ENCODE assay signal across 10 cellular contexts in genomic region chr6:151400473-151400872, GRCh38. TPM values are rescaled to one million over a fixed set of nuclear protein-coding genes. Genes with fewer than 3 reads are reported as not detected.
A peak's percentile ranks its signal among the peaks of the same experiment; 100 is the strongest.
DNase-seq lines count a peak whose midpoint lies in the region; ATAC-seq and TF ChIP-seq lines count a peak whose summit lies in the region.
"Had no signal": no experiment of that assay in that cellular context is flagged by ENCODE, and none has a peak within 500 bp of the region (broad histone marks: within the 10 kb centered on the region; RNA-seq: fewer than 3 reads in every experiment).

No MANE protein-coding gene starts in this region.

- no peak for TF ChIP-seq CTCF in activated CD8-positive, alpha-beta T cell treated with anti-CD3 and anti-CD28 coated beads for 36 hours (IDR thresholded peaks at IDR 0.05)

- H3K27ac ChIP-seq in trophoblast cell (ENCODE audit: low read depth, low read length) = no peak overlapping the region
- H3K27ac ChIP-seq: tibial nerve had no signal

- H3K14ac ChIP-seq in trophoblast cell (ENCODE audit: low read length) = no peak overlapping the region

- H2BK120ac ChIP-seq in trophoblast cell (ENCODE audit: insufficient read depth, low read length, poor library complexity) = no peak overlapping the region

- CTCF ChIA-PET in activated CD8-positive, alpha-beta T cell treated with anti-CD3 and anti-CD28 coated beads for 36 hours (lab: Charles Lee) = no interaction called here
- CTCF ChIA-PET in activated CD8-positive, alpha-beta T cell treated with anti-CD3 and anti-CD28 coated beads, Interleukin-2, amount 10 ng/mL, durations not matched to agents 7 days and 5 days (lab: Charles Lee) = no interaction called here

- H2AFZ ChIP-seq in trophoblast cell (ENCODE audit: insufficient read depth, low read length, poor library complexity) = no peak overlapping the region

- no peak for DNase-seq in activated CD8-positive, alpha-beta T cell treated with anti-CD3 and anti-CD28 coated beads for 36 hours
- DNase-seq in activated CD8-positive, alpha-beta T cell treated with anti-CD3 and anti-CD28 coated beads, Interleukin-2, amount 10 ng/mL, durations not matched to agents 7 days and 5 days = no peak
- DNase-seq in M059J (ENCODE audit: low read depth) (peak; percentile 81), trophoblast cell (peak; percentile 79 to 88), kidney glomerular epithelial cell (lab: John Stamatoyannopoulos, UW) (no peak), SKM-1 (lab: John Stamatoyannopoulos, UW; ENCODE audit: unreplicated experiment) (no peak)
- DNase-seq in central memory CD8-positive, alpha-beta T cell (ENCODE audit: low spot score in 2 of 2) = no peak
- DNase-seq: NCI-H446 had no signal

- peak; percentile 18 for ATAC-seq in activated CD8-positive, alpha-beta T cell treated with anti-CD3 and anti-CD28 coated beads for 36 hours
- no peak for ATAC-seq in activated CD8-positive, alpha-beta T cell treated with anti-CD3 and anti-CD28 coated beads, Interleukin-2, amount 10 ng/mL, durations not matched to agents 7 days and 5 days
- no peak for ATAC-seq in central memory CD8-positive, alpha-beta T cell (replicated peaks; ENCODE audit: extremely low read depth, poor library complexity, severe bottlenecking)
- ATAC-seq in HG03457 (IDR thresholded peaks at IDR 0.05; ENCODE audit: unreplicated experiment) = no peak

- H3K36me3 ChIP-seq in trophoblast cell (ENCODE audit: control insufficient read depth in 1 of 2, insufficient read depth in 2 of 2, low read length in 2 of 2) = peaks cover 11 to 12% of the 10 kb centered on the region in 2 experiments

- H3K4me1 ChIP-seq in trophoblast cell (ENCODE audit: control insufficient read depth in 1 of 2, insufficient read depth in 2 of 2, low read length in 2 of 2) = peaks cover 4 to 8% of the 10 kb centered on the region in 2 experiments

- H4K8ac ChIP-seq in trophoblast cell (ENCODE audit: low read depth, low read length) = no peak overlapping the region

- H2AK5ac ChIP-seq in trophoblast cell (ENCODE audit: low read length) = no peak overlapping the region

- no peak overlapping the region for H2BK5ac ChIP-seq in trophoblast cell (ENCODE audit: low read depth, low read length, poor library complexity)

- H3K27ac Mint-ChIP-seq in activated CD8-positive, alpha-beta T cell treated with anti-CD3 and anti-CD28 coated beads for 36 hours = peak overlapping the region; percentile 46
- no peak overlapping the region for H3K27ac Mint-ChIP-seq in activated CD8-positive, alpha-beta T cell treated with anti-CD3 and anti-CD28 coated beads, Interleukin-2, amount 10 ng/mL, durations not matched to agents 7 days and 5 days
- peak overlapping the region; percentile 68 for H3K27ac Mint-ChIP-seq in central memory CD8-positive, alpha-beta T cell (ENCODE audit: low read depth)

- no peaks in the 10 kb centered on the region for H3K27me3 Mint-ChIP-seq in activated CD8-positive, alpha-beta T cell treated with anti-CD3 and anti-CD28 coated beads for 36 hours
- no peaks in the 10 kb centered on the region for H3K27me3 Mint-ChIP-seq in activated CD8-positive, alpha-beta T cell treated with anti-CD3 and anti-CD28 coated beads, Interleukin-2, amount 10 ng/mL, durations not matched to agents 7 days and 5 days (ENCODE audit: low read depth)
- no peaks in the 10 kb centered on the region for H3K27me3 Mint-ChIP-seq in central memory CD8-positive, alpha-beta T cell

- no peak overlapping the region for H3K9ac ChIP-seq in trophoblast cell (ENCODE audit: low read length)

- H4K91ac ChIP-seq in trophoblast cell (ENCODE audit: low read depth, low read length) = no peak overlapping the region

- H3K9me3 Mint-ChIP-seq in activated CD8-positive, alpha-beta T cell treated with anti-CD3 and anti-CD28 coated beads for 36 hours = no peaks in the 10 kb centered on the region
- no peaks in the 10 kb centered on the region for H3K9me3 Mint-ChIP-seq in activated CD8-positive, alpha-beta T cell treated with anti-CD3 and anti-CD28 coated beads, Interleukin-2, amount 10 ng/mL, durations not matched to agents 7 days and 5 days (ENCODE audit: insufficient read depth)
- H3K9me3 Mint-ChIP-seq in central memory CD8-positive, alpha-beta T cell = no peaks in the 10 kb centered on the region

- H3K18ac ChIP-seq in trophoblast cell (ENCODE audit: low read length) = no peak overlapping the region

- no peak overlapping the region for H3K23ac ChIP-seq in trophoblast cell (ENCODE audit: low read length)

- no peaks in the 10 kb centered on the region for H3K27me3 ChIP-seq in trophoblast cell (ENCODE audit: insufficient read depth, low read length)
- H3K27me3 ChIP-seq: tibial nerve had no signal

- H2BK12ac ChIP-seq in trophoblast cell (ENCODE audit: low read length) = no peak overlapping the region

- no peak overlapping the region for H4K12ac ChIP-seq in trophoblast cell (ENCODE audit: low read depth, low read length)

- no peak overlapping the region for H3K4me3 ChIP-seq in trophoblast cell (ENCODE audit: low read depth, low read length)
- H3K4me3 ChIP-seq: tibial nerve had no signal

- no peaks in the 10 kb centered on the region for H3K9me3 ChIP-seq in trophoblast cell (ENCODE audit: insufficient read depth, low read depth, low read length)
- H3K9me3 ChIP-seq: tibial nerve had no signal

- POLR2A ChIA-PET in activated CD8-positive, alpha-beta T cell treated with anti-CD3 and anti-CD28 coated beads for 36 hours (lab: Charles Lee) = interaction anchor here (1.2 to 1.8 kb wide), 3 partner anchors 10 to 34 kb away, joined by 3 to 7 read pairs (median 5); no protein-coding TSS in a partner anchor
- POLR2A ChIA-PET in activated CD8-positive, alpha-beta T cell treated with anti-CD3 and anti-CD28 coated beads, Interleukin-2, amount 10 ng/mL, durations not matched to agents 7 days and 5 days (lab: Charles Lee) = interaction anchor here (1.1 kb wide), 1 partner anchor 10 kb away, joined by 4 read pairs; no protein-coding TSS in a partner anchor

- H3K4ac ChIP-seq in trophoblast cell (ENCODE audit: low read depth, low read length) = peak overlapping the region; percentile 89

- H3K79me1 ChIP-seq in trophoblast cell (ENCODE audit: low read length) = no peaks in the 10 kb centered on the region

- H3K79me2 ChIP-seq in trophoblast cell (ENCODE audit: control insufficient read depth, insufficient read depth, low read length, poor library complexity) = peaks cover under 1% of the 10 kb centered on the region

- WGBS in trophoblast cell (ENCODE audit: extremely low coverage, insufficient coverage, insufficient read length) = 100% methylated on average over 2 of the region's 6 CpGs

- no peak overlapping the region for H3K4me2 ChIP-seq in trophoblast cell (ENCODE audit: low read length)

- intact Hi-C loops in activated CD8-positive, alpha-beta T cell treated with anti-CD3 and anti-CD28 coated beads for 36 hours (cut with micrococcal nuclease) = no loop called here

- no peak overlapping the region for H3K4me3 Mint-ChIP-seq in activated CD8-positive, alpha-beta T cell treated with anti-CD3 and anti-CD28 coated beads for 36 hours
- no peak overlapping the region for H3K4me3 Mint-ChIP-seq in activated CD8-positive, alpha-beta T cell treated with anti-CD3 and anti-CD28 coated beads, Interleukin-2, amount 10 ng/mL, durations not matched to agents 7 days and 5 days
- H3K4me3 Mint-ChIP-seq in central memory CD8-positive, alpha-beta T cell = peak overlapping the region; percentile 23

- H3K4me1 Mint-ChIP-seq in activated CD8-positive, alpha-beta T cell treated with anti-CD3 and anti-CD28 coated beads for 36 hours (ENCODE audit: low read depth) = peaks cover 54% of the 10 kb centered on the region
- H3K4me1 Mint-ChIP-seq in activated CD8-positive, alpha-beta T cell treated with anti-CD3 and anti-CD28 coated beads, Interleukin-2, amount 10 ng/mL, durations not matched to agents 7 days and 5 days (ENCODE audit: low read depth) = peaks cover 53% of the 10 kb centered on the region
- H3K4me1 Mint-ChIP-seq in central memory CD8-positive, alpha-beta T cell = peaks cover 55% of the 10 kb centered on the region

- H3K36me3 Mint-ChIP-seq in activated CD8-positive, alpha-beta T cell treated with anti-CD3 and anti-CD28 coated beads for 36 hours (ENCODE audit: low read depth) = peaks cover 42% of the 10 kb centered on the region
- peaks cover 45% of the 10 kb centered on the region for H3K36me3 Mint-ChIP-seq in activated CD8-positive, alpha-beta T cell treated with anti-CD3 and anti-CD28 coated beads, Interleukin-2, amount 10 ng/mL, durations not matched to agents 7 days and 5 days (ENCODE audit: low read depth)
- peaks cover 22% of the 10 kb centered on the region for H3K36me3 Mint-ChIP-seq in central memory CD8-positive, alpha-beta T cell (ENCODE audit: insufficient read depth)

RNA-seq across cellular contexts. Expression of gene ZBTB2, which starts 9.1 kb away (rescaled TPM):
- total RNA-seq in activated CD8-positive, alpha-beta T cell treated with anti-CD3 and anti-CD28 coated beads for 36 hours = 10 to 100 TPM; 16.5 to 16.7 TPM
- total RNA-seq in activated CD8-positive, alpha-beta T cell treated with anti-CD3 and anti-CD28 coated beads, Interleukin-2, amount 10 ng/mL, durations not matched to agents 7 days and 5 days = 10 to 100 TPM; 24.0 to 25.6 TPM
- total RNA-seq in M059J (2014; rRNA removed; shearing (Covaris generic)) = 24.5 and 26.4 TPM in 2 replicates
- 26.4 and 27.4 TPM in 2 replicates for polyA plus RNA-seq in trophoblast cell (2013)

RNA-seq across cellular contexts. Expression of gene RMND1, which starts 51.5 kb away (rescaled TPM):
- total RNA-seq in activated CD8-positive, alpha-beta T cell treated with anti-CD3 and anti-CD28 coated beads for 36 hours = 10 to 100 TPM; 19.0 to 19.7 TPM
- 10 to 100 TPM; 18.6 to 19.2 TPM for total RNA-seq in activated CD8-positive, alpha-beta T cell treated with anti-CD3 and anti-CD28 coated beads, Interleukin-2, amount 10 ng/mL, durations not matched to agents 7 days and 5 days
- 28.8 and 35.2 TPM in 2 replicates for total RNA-seq in M059J (2014; rRNA removed; shearing (Covaris generic))
- polyA plus RNA-seq in trophoblast cell (2013) = 19.0 and 19.2 TPM in 2 replicates

Comparison
In these comparisons a context has a peak if more than half of its experiments do, and no peak if none do; other contexts are left out.
1. DNase-seq: peak in M059J (single experiment) and trophoblast cell (2 of 2); none in activated CD8-positive, alpha-beta T cell treated with anti-CD3 and anti-CD28 coated beads for 36 hours (single experiment), activated CD8-positive, alpha-beta T cell treated with anti-CD3 and anti-CD28 coated beads, Interleukin-2, amount 10 ng/mL, durations not matched to agents 7 days and 5 days (single experiment), central memory CD8-positive, alpha-beta T cell (0 of 2), kidney glomerular epithelial cell (single experiment) and SKM-1 (single experiment).